Comparison of ENCODE assay signal across 1 cellular context in genomic region chr1:203590559-203590958, GRCh38.
TF ChIP-seq lines count a peak whose summit lies in the region.

No MANE protein-coding gene starts in this region.

TF ChIP-seq in H1, 55 proteins besides CTCF, POLR2A, EP300 and RAD21:
- TF ChIP-seq, protein P1, sequence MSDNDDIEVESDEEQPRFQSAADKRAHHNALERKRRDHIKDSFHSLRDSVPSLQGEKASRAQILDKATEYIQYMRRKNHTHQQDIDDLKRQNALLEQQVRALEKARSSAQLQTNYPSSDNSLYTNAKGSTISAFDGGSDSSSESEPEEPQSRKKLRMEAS (IDR thresholded peaks at IDR 0.05): no peak
- TF ChIP-seq RFX5 (IDR thresholded peaks at IDR 0.05; ENCODE audit: borderline replicate concordance, low read depth, low read length) (no peak), CREB1 (IDR thresholded peaks at IDR 0.05) (no peak), BCL11A (IDR thresholded peaks at IDR 0.05; ENCODE audit: low read depth in 2 of 2, low read length in 2 of 2) (no peak), KDM1A (IDR thresholded peaks at IDR 0.05; ENCODE audit: borderline replicate concordance, low read length) (no peak), JUND (IDR thresholded peaks at IDR 0.05; ENCODE audit: low read length) (no peak), TEAD4 (IDR thresholded peaks at IDR 0.05; ENCODE audit: low read depth, low read length) (no peak), PHF8 (conservative IDR thresholded peaks at IDR 0.05; ENCODE audit: low read depth, low read length) (no peak), ASH2L (IDR thresholded peaks at IDR 0.05; ENCODE audit: low read length) (no peak), CHD7 (IDR thresholded peaks at IDR 0.05; ENCODE audit: insufficient replicate concordance, low read length) (no peak), POU5F1 (IDR thresholded peaks at IDR 0.05; ENCODE audit: low read depth, low read length) (no peak), YY1 (IDR thresholded peaks at IDR 0.05; ENCODE audit: low read depth, low read length) (no peak)
